Comparison of ENCODE assay signal across 8 cellular contexts in genomic region chr9:5628530-5629311, GRCh38. TPM values are rescaled to one million over a fixed set of nuclear protein-coding genes. Genes with fewer than 3 reads are reported as not detected.
A peak's percentile ranks its signal among the peaks of the same experiment; 100 is the strongest.
DNase-seq lines count a peak whose midpoint lies in the region; TF ChIP-seq lines count a peak whose summit lies in the region.

RIC1 (plus strand) TSS chr9:5629107; CDS start chr9:5629310, 203 bp downstream.

- peak within 1 kb of the TSS; percentile 98 for H3K27ac ChIP-seq in mesendoderm (ENCODE audit: low read depth, low read length)

- no CpG with 5 or more reads among the region's 84 CpGs for WGBS in mesendoderm (ENCODE audit: extremely low coverage, insufficient coverage, low lambda C conversion rate)

- H3K4me3 ChIP-seq in endocrine pancreas (ENCODE audit: control insufficient read depth, insufficient read depth, low read length) (peak within 1 kb of the TSS; percentile 95), mesendoderm (ENCODE audit: low read length) (peak within 1 kb of the TSS; percentile 96)

- no peak within 1 kb of the TSS for H4K8ac ChIP-seq in mesendoderm (ENCODE audit: low read depth, low read length)

- H3K4me2 ChIP-seq in mesendoderm (ENCODE audit: low read length): peak within 1 kb of the TSS; percentile 89

- no peak within 1 kb of the TSS for H2BK120ac ChIP-seq in mesendoderm (ENCODE audit: low read depth, low read length)

- peaks cover 8% of the 10 kb centered on the region for H3K4me1 ChIP-seq in endocrine pancreas (ENCODE audit: control insufficient read depth, insufficient read depth, low read length)
- H3K4me1 ChIP-seq in mesendoderm (ENCODE audit: control insufficient read depth, low read depth, low read length): peaks cover 2% of the 10 kb centered on the region

- H3K23ac ChIP-seq in mesendoderm (ENCODE audit: low read length): no peak within 1 kb of the TSS

- H3K56ac ChIP-seq in mesendoderm (ENCODE audit: low read length): peak within 1 kb of the TSS; percentile 95

- H3K36me3 ChIP-seq in endocrine pancreas (ENCODE audit: control insufficient read depth, insufficient read depth, low read length) (no peaks in the 10 kb centered on the region), mesendoderm (ENCODE audit: control insufficient read depth, insufficient read depth, low read length) (no peaks in the 10 kb centered on the region)

- peak; percentile 82 for DNase-seq in COR-L47 (lab: John Stamatoyannopoulos, UW)
- DNase-seq in GM20000 (ENCODE audit: low spot score): peak; percentile 98
- DNase-seq in HT-29 (ENCODE audit: low spot score): peak; percentile 90
- peak; percentile 72 for DNase-seq in NOMO-1 treated with DMSO at 0.1 percent for 48 hours (lab: John Stamatoyannopoulos, UW; ENCODE audit: unreplicated experiment)
- DNase-seq in activated CD8-positive, alpha-beta memory T cell treated with anti-CD3 and anti-CD28 coated beads, Interleukin-2, amount 50 U/mL, for 1 hour (ENCODE audit: extremely low read depth): peak; percentile 55
- peak; percentile 97 for DNase-seq in mesendoderm
- DNase-seq in stimulated activated CD8-positive, alpha-beta memory T cell treated with anti-CD3 and anti-CD28 coated beads, Interleukin-12 subunit alpha, Interleukin-12 subunit beta, amount 100 ng/mL, for 4 hours (ENCODE audit: low read depth): peak; percentile 86

- peaks cover 27% of the 10 kb centered on the region for H3K79me2 ChIP-seq in mesendoderm (ENCODE audit: control insufficient read depth, insufficient read depth, low read length)

- H2BK5ac ChIP-seq in mesendoderm (ENCODE audit: low read length): peak within 1 kb of the TSS; percentile 70

- H3K4ac ChIP-seq in mesendoderm (ENCODE audit: low read depth, low read length): peak within 1 kb of the TSS; percentile 81

- H4K5ac ChIP-seq in mesendoderm (ENCODE audit: low read length): peak within 1 kb of the TSS; percentile 10

- no peak within 1 kb of the TSS for H2BK15ac ChIP-seq in mesendoderm (replicated peaks; ENCODE audit: low read depth)

- H2AK5ac ChIP-seq in mesendoderm (ENCODE audit: low read length): no peak within 1 kb of the TSS

- TF ChIP-seq CTCF in GM20000 (IDR thresholded peaks at IDR 0.05; ENCODE audit: extremely low read depth, missing control alignments): no peak

- peak within 1 kb of the TSS; percentile 87 for H3K9ac ChIP-seq in endocrine pancreas (ENCODE audit: control insufficient read depth, insufficient read depth, low read length)
- H3K9ac ChIP-seq in mesendoderm (ENCODE audit: low read length): peak within 1 kb of the TSS; percentile 88

- peak within 1 kb of the TSS; percentile 88 for H3K18ac ChIP-seq in mesendoderm (ENCODE audit: low read length)

- H3K79me1 ChIP-seq in mesendoderm (ENCODE audit: low read length): peaks cover 1% of the 10 kb centered on the region

- H3K9me3 ChIP-seq in endocrine pancreas (ENCODE audit: control insufficient read depth, low read length): no peaks in the 10 kb centered on the region

- no peaks in the 10 kb centered on the region for H3K27me3 ChIP-seq in endocrine pancreas (ENCODE audit: control insufficient read depth, insufficient read depth, low read length)
- H3K27me3 ChIP-seq in mesendoderm (ENCODE audit: insufficient read depth, low read length, poor library complexity): no peaks in the 10 kb centered on the region

RNA-seq across cellular contexts. Expression of gene RIC1, which starts in this region (rescaled TPM):
- total RNA-seq in HT-29 (2014; rRNA removed; shearing (Covaris generic)): 8.9 and 11.6 TPM in 2 replicates
- polyA plus RNA-seq in mesendoderm (2013, experiment 1 of 2): 10.7 TPM
- polyA plus RNA-seq in mesendoderm (2013, experiment 2 of 2): 10.4 TPM

Comparison
In these comparisons a context has a peak if more than half of its experiments do, and no peak if none do; other contexts are left out.
1. Peak in every context shown above with its lines: DNase-seq, H3K4me3 ChIP-seq and H3K27ac ChIP-seq.